ENCODE assay signal across 38 cellular contexts in the genomic region with DNA sequence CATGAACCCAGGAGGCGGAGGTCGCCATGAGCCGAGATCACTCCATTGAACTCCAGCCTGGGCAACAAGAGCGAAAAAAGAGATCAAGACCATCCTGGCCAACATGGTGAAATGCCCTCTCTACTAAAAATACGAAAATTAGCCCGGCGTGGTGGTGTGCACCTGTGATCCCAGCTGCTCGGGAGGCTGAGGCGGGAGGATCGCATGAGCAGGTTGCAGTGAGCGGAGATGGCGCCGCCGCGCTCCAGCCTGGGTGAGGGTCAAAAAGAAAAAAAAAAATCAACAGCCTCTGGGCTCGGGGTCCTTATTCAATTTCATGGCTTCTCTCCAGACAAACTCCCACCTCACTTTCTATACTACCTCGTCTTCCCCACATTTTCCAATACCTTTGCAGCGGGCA. TPM values are rescaled to one million over a fixed set of nuclear protein-coding genes. Genes with fewer than 3 reads are reported as not detected.
"Had no signal": no experiment of that assay in that cellular context is flagged by ENCODE, and none has a peak within 500 bp of the region (broad histone marks: within the 10 kb centered on the region; RNA-seq: fewer than 3 reads in every experiment).

No MANE protein-coding gene starts in this region.

- H3K9me3 Mint-ChIP-seq: activated B cell treated with CpG ODN at 0.5 μM for 24 hours; activated CD4-positive, alpha-beta memory T cell treated with anti-CD3 and anti-CD28 coated beads for 36 hours; activated CD4-positive, alpha-beta T cell treated with anti-CD3 and anti-CD28 coated beads, Interleukin-2, amount 10 ng/mL, durations not matched to agents 24 days and 14 days; activated CD8-positive, alpha-beta T cell treated with anti-CD3 and anti-CD28 coated beads for 36 hours; activated naive CD8-positive, alpha-beta T cell treated with anti-CD3 and anti-CD28 coated beads, Interleukin-2, amount 10 ng/mL, durations not matched to agents 7 days and 5 days; activated naive CD8-positive, alpha-beta T cell treated with anti-CD3 and anti-CD28 coated beads, Interleukin-2, amount 50 U/mL, for 24 hours; activated T-cell treated with anti-CD3 and anti-CD28 coated beads, Interleukin-2, amount 50 U/mL, for 4 hours; activated T-helper 2 cell treated with anti-CD3 and anti-CD28 coated beads, Interferon-gamma antibody, Interleukin-2, Interleukin-4, amounts not matched to agents 10 μg/mL and 5 μg/mL and 100 μg/mL, durations not matched to agents 14 hours and 24 hours and 36 hours; brain; central memory CD8-positive, alpha-beta T cell; T-helper 1 cell treated with Interleukin-12 subunit alpha and Interleukin-12 subunit beta and Interleukin-4 antibody, amounts not matched to agents 30 μg/mL and 1 μg/mL, for 36 hours; T-helper 2 cell treated with Interferon-gamma antibody and Interleukin-4, amounts not matched to agents 5 μg/mL and 100 μg/mL, for 36 hours had no signal

- H3K27ac Mint-ChIP-seq: activated B cell treated with CpG ODN at 0.5 μM for 24 hours; activated CD4-positive, alpha-beta memory T cell treated with anti-CD3 and anti-CD28 coated beads for 36 hours; activated CD4-positive, alpha-beta T cell treated with anti-CD3 and anti-CD28 coated beads, Interleukin-2, amount 10 ng/mL, durations not matched to agents 24 days and 14 days; activated CD8-positive, alpha-beta T cell treated with anti-CD3 and anti-CD28 coated beads for 36 hours; activated naive CD8-positive, alpha-beta T cell; activated naive CD8-positive, alpha-beta T cell treated with anti-CD3 and anti-CD28 coated beads, Interleukin-2, amount 10 ng/mL, durations not matched to agents 7 days and 5 days; activated naive CD8-positive, alpha-beta T cell treated with anti-CD3 and anti-CD28 coated beads, Interleukin-2, amount 50 U/mL, for 24 hours; activated T-helper 2 cell treated with anti-CD3 and anti-CD28 coated beads, Interferon-gamma antibody, Interleukin-2, Interleukin-4, amounts not matched to agents 10 μg/mL and 5 μg/mL and 100 μg/mL, durations not matched to agents 14 hours and 24 hours and 36 hours; T-helper 1 cell treated with Interleukin-12 subunit alpha and Interleukin-12 subunit beta and Interleukin-4 antibody, amounts not matched to agents 30 μg/mL and 1 μg/mL, for 36 hours; T-helper 2 cell treated with Interferon-gamma antibody and Interleukin-4, amounts not matched to agents 5 μg/mL and 100 μg/mL, for 36 hours had no signal

- H3K4me1 ChIP-seq: ascending aorta had no signal

- H3K36me3 Mint-ChIP-seq: activated CD4-positive, alpha-beta memory T cell treated with anti-CD3 and anti-CD28 coated beads for 36 hours had no signal

- H3K27me3 ChIP-seq: ascending aorta, cardiac muscle cell had no signal

- H3K27me3 Mint-ChIP-seq: activated CD4-positive, alpha-beta memory T cell treated with anti-CD3 and anti-CD28 coated beads for 36 hours; activated CD4-positive, alpha-beta T cell treated with anti-CD3 and anti-CD28 coated beads, Interleukin-2, amount 10 ng/mL, durations not matched to agents 24 days and 14 days; activated CD8-positive, alpha-beta T cell treated with anti-CD3 and anti-CD28 coated beads for 36 hours; activated naive CD8-positive, alpha-beta T cell; activated naive CD8-positive, alpha-beta T cell treated with anti-CD3 and anti-CD28 coated beads, Interleukin-2, amount 10 ng/mL, durations not matched to agents 7 days and 5 days; activated naive CD8-positive, alpha-beta T cell treated with anti-CD3 and anti-CD28 coated beads, Interleukin-2, amount 50 U/mL, for 24 hours; brain; central memory CD8-positive, alpha-beta T cell had no signal

- H3K36me3 ChIP-seq: ascending aorta, cardiac muscle cell had no signal

- H3K9me3 ChIP-seq: ascending aorta had no signal

- FAIRE-seq: bronchial epithelial cell, TTC549 had no signal

- DNase-seq: activated B cell treated with CpG ODN at 0.5 μM for 24 hours; activated CD4-positive, alpha-beta memory T cell treated with anti-CD3 and anti-CD28 coated beads for 36 hours; activated CD4-positive, alpha-beta T cell treated with anti-CD3 and anti-CD28 coated beads for 4 hours; activated CD4-positive, alpha-beta T cell treated with anti-CD3 and anti-CD28 coated beads, Interleukin-2, amount 10 ng/mL, durations not matched to agents 24 days and 14 days; activated CD4-positive, alpha-beta T cell treated with anti-CD3 and anti-CD28 coated beads, Interleukin-2, amount 50 U/mL, for 1 hour; activated CD4-positive, alpha-beta T cell treated with anti-CD3 and anti-CD28 coated beads, Interleukin-2, amount 50 U/mL, for 4 hours; activated CD4-positive, CD25-positive, alpha-beta regulatory T cell treated with anti-CD3 and anti-CD28 coated beads, Interleukin-2, amount 50 U/mL, for 72 hours; activated CD8-positive, alpha-beta memory T cell treated with anti-CD3 and anti-CD28 coated beads, Interleukin-2, amount 50 U/mL, for 4 hours; activated CD8-positive, alpha-beta T cell treated with anti-CD3 and anti-CD28 coated beads for 36 hours; activated effector memory CD4-positive, alpha-beta T cell treated with Interleukin-2 at 50 U/mL for 16 hours; activated gamma-delta T cell; activated naive CD4-positive, alpha-beta T cell treated with anti-CD3 and anti-CD28 coated beads, Interleukin-2, amount 50 U/mL, for 16 hours; activated naive CD4-positive, alpha-beta T cell treated with Interleukin-2 at 50 U/mL for 16 hours; activated naive CD8-positive, alpha-beta T cell treated with anti-CD3 and anti-CD28 coated beads, Interleukin-2, amount 10 ng/mL, durations not matched to agents 7 days and 5 days; activated naive CD8-positive, alpha-beta T cell treated with anti-CD3 and anti-CD28 coated beads, Interleukin-2, amount 50 U/mL, for 24 hours; activated T-cell treated with anti-CD3 and anti-CD28 coated beads for 4 hours; activated T-cell treated with anti-CD3 and anti-CD28 coated beads, Interleukin-2, amount 50 U/mL, for 1 hour; activated T-cell treated with anti-CD3 and anti-CD28 coated beads, Interleukin-2, amount 50 U/mL, for 4 hours; amygdala; anterior cingulate cortex; caudate nucleus; cerebellar nuclear complex; T-helper 1 cell; T-helper 2 cell; T-helper 9 cell had no signal

- ATAC-seq: activated CD8-positive, alpha-beta T cell treated with anti-CD3 and anti-CD28 coated beads for 36 hours; activated naive CD8-positive, alpha-beta T cell treated with anti-CD3 and anti-CD28 coated beads, Interleukin-2, amount 50 U/mL, for 24 hours; activated T-cell treated with anti-CD3 and anti-CD28 coated beads, Interleukin-2, amount 50 U/mL, for 4 hours had no signal

- H3K4me3 ChIP-seq: ascending aorta, cardiac muscle cell had no signal

- H3K27ac ChIP-seq: ascending aorta, cardiac muscle cell, VCaP had no signal

- H3K4me3 Mint-ChIP-seq: activated B cell treated with CpG ODN at 0.5 μM for 24 hours; activated CD4-positive, alpha-beta memory T cell treated with anti-CD3 and anti-CD28 coated beads for 36 hours; activated CD4-positive, alpha-beta T cell treated with anti-CD3 and anti-CD28 coated beads, Interleukin-2, amount 10 ng/mL, durations not matched to agents 24 days and 14 days; activated CD8-positive, alpha-beta T cell treated with anti-CD3 and anti-CD28 coated beads for 36 hours; activated naive CD8-positive, alpha-beta T cell; activated naive CD8-positive, alpha-beta T cell treated with anti-CD3 and anti-CD28 coated beads, Interleukin-2, amount 10 ng/mL, durations not matched to agents 7 days and 5 days; activated naive CD8-positive, alpha-beta T cell treated with anti-CD3 and anti-CD28 coated beads, Interleukin-2, amount 50 U/mL, for 24 hours; activated T-cell treated with anti-CD3 and anti-CD28 coated beads, Interleukin-2, amount 50 U/mL, for 4 hours; brain; central memory CD8-positive, alpha-beta T cell; T-helper 1 cell treated with Interleukin-12 subunit alpha and Interleukin-12 subunit beta and Interleukin-4 antibody, amounts not matched to agents 30 μg/mL and 1 μg/mL, for 36 hours; T-helper 2 cell treated with Interferon-gamma antibody and Interleukin-4, amounts not matched to agents 5 μg/mL and 100 μg/mL, for 36 hours had no signal

RNA-seq across cellular contexts. Expression of a gene that starts 3.2 kb away (rescaled TPM):
- total RNA-seq: activated B cell treated with CpG ODN at 0.5 μM for 24 hours; activated CD4-positive, alpha-beta memory T cell treated with anti-CD3 and anti-CD28 coated beads for 36 hours; activated CD4-positive, alpha-beta T cell treated with anti-CD3 and anti-CD28 coated beads, Interleukin-2, amount 10 ng/mL, durations not matched to agents 24 days and 14 days; activated CD8-positive, alpha-beta memory T cell treated with anti-CD3 and anti-CD28 coated beads for 36 hours; activated CD8-positive, alpha-beta T cell treated with anti-CD3 and anti-CD28 coated beads for 36 hours; activated naive CD8-positive, alpha-beta T cell treated with anti-CD3 and anti-CD28 coated beads, Interleukin-2, amount 10 ng/mL, durations not matched to agents 7 days and 5 days; activated T-helper 2 cell treated with anti-CD3 and anti-CD28 coated beads, Interferon-gamma antibody, Interleukin-2, Interleukin-4, amounts not matched to agents 10 μg/mL and 5 μg/mL and 100 μg/mL, durations not matched to agents 14 hours and 24 hours and 36 hours; ascending aorta; bronchial epithelial cell; cardiac muscle cell; chondrocyte had no signal

RNA-seq across cellular contexts. Expression of a gene that starts 22.0 kb away (rescaled TPM):
- total RNA-seq: ascending aorta had no signal
